Comparison of ENCODE assay signal across 21 cellular contexts in the genomic region with DNA sequence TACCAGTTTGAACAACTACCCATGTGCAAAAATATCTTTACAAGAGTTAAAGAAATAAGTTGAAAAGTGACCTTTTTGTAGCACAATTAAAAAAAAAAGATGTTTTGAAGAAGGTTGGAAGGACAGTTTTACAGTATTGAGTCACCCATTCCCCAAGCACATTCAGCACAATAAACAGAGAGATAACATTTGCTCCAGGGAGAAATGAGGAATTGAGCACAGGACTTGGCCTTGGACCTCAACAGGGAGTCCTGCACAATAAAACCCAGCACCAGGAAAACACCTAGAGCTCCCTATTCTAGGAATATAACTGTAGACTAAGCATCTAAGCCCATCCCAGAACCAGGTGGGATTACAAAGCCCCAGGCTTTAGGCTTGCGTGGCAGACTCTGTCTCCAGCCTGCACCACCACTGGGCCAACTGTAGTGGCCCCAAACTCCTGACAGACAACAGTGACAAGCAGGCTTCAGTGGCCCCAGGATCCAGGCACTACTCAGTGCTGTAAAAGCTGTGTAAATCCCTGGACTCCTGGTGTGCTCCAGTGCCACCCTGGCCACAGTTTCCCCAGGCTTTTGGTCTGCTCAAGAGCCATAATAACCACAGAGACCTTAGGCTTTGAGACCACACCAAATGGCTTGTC.
"Had no signal": no experiment of that assay in that cellular context is flagged by ENCODE, and none has a peak within 500 bp of the region (broad histone marks: within the 10 kb centered on the region; RNA-seq: fewer than 3 reads in every experiment).

No MANE protein-coding gene starts in this region.

- H3K27ac ChIP-seq: ascending aorta, breast epithelium, foreskin keratinocyte, lower lobe of right lung, right lobe of liver, transverse colon, vagina had no signal

- H3K27me3 ChIP-seq: ascending aorta, breast epithelium, foreskin keratinocyte, right lobe of liver, transverse colon, vagina had no signal

- H3K36me3 Mint-ChIP-seq: activated naive CD8-positive, alpha-beta T cell treated with anti-CD3 and anti-CD28 coated beads for 36 hours; immature natural killer cell had no signal

- DNase-seq: activated CD4-positive, alpha-beta T cell treated with anti-CD3 and anti-CD28 coated beads, Interleukin-2, amount 50 U/mL, for 1 hour; activated CD8-positive, alpha-beta memory T cell treated with anti-CD3 and anti-CD28 coated beads for 24 hours; activated naive CD8-positive, alpha-beta T cell treated with anti-CD3 and anti-CD28 coated beads for 36 hours; erythroblast; foreskin keratinocyte; glutamatergic neuron; immature natural killer cell; left colon; lower lobe of right lung; midbrain; right lobe of liver; stimulated activated CD4-positive, alpha-beta T cell treated with anti-CD3 and anti-CD28 coated beads, Interleukin-4, amount 100 ng/mL, for 4 hours; stimulated activated CD8-positive, alpha-beta memory T cell treated with anti-CD3 and anti-CD28 coated beads, Interleukin-4, amount 100 ng/mL, for 48 hours; stimulated activated naive CD8-positive, alpha-beta T cell treated with anti-CD3 and anti-CD28 coated beads, Interleukin-15, Interleukin-2, amounts not matched to agents 100 U/mL and 50 U/mL, for 24 hours; transverse colon had no signal

- H3K4me3 ChIP-seq: ascending aorta, breast epithelium, lower lobe of right lung, right lobe of liver, smooth muscle cell, transverse colon, vagina had no signal

- H3K27me3 Mint-ChIP-seq: activated naive CD8-positive, alpha-beta T cell treated with anti-CD3 and anti-CD28 coated beads for 36 hours had no signal

- H3K4me3 Mint-ChIP-seq: activated naive CD8-positive, alpha-beta T cell treated with anti-CD3 and anti-CD28 coated beads for 36 hours; activated T-helper 1 cell treated with anti-CD3 and anti-CD28 coated beads, Interleukin-12 subunit alpha, Interleukin-12 subunit beta, Interleukin-2, Interleukin-4 antibody, amounts not matched to agents 30 ng/mL and 10 ng/mL and 1 ng/mL, durations not matched to agents 14 hours and 24 hours and 36 hours; immature natural killer cell had no signal

- H3K4me1 Mint-ChIP-seq: activated naive CD8-positive, alpha-beta T cell treated with anti-CD3 and anti-CD28 coated beads for 36 hours; immature natural killer cell had no signal

- ATAC-seq: activated CD4-positive, CD25-positive, alpha-beta regulatory T cell treated with anti-CD3 and anti-CD28 coated beads, Interleukin-2, amount 50 U/mL, for 24 hours; foreskin keratinocyte; left colon; right lobe of liver; stimulated activated naive CD8-positive, alpha-beta T cell treated with anti-CD3 and anti-CD28 coated beads, Interleukin-15, Interleukin-2, amounts not matched to agents 100 U/mL and 50 U/mL, for 24 hours had no signal

- H3K36me3 ChIP-seq: ascending aorta, breast epithelium, lower lobe of right lung, right lobe of liver, transverse colon, vagina had no signal

- H3K9me3 ChIP-seq: vagina had no signal

- H3K4me2 ChIP-seq: smooth muscle cell had no signal

- H3K27ac Mint-ChIP-seq: activated naive CD8-positive, alpha-beta T cell treated with anti-CD3 and anti-CD28 coated beads for 36 hours; activated T-helper 1 cell treated with anti-CD3 and anti-CD28 coated beads, Interleukin-12 subunit alpha, Interleukin-12 subunit beta, Interleukin-2, Interleukin-4 antibody, amounts not matched to agents 30 ng/mL and 10 ng/mL and 1 ng/mL, durations not matched to agents 14 hours and 24 hours and 36 hours; immature natural killer cell had no signal

- H3K4me1 ChIP-seq: ascending aorta, breast epithelium, foreskin keratinocyte, lower lobe of right lung, right lobe of liver, transverse colon, vagina had no signal
